15 cellular contexts compared by ENCODE assay signal in genomic region chr7:76343931-76344321, GRCh38.
"Had no signal": no experiment of that assay in that cellular context is flagged by ENCODE, and none has a peak within 500 bp of the region (broad histone marks: within the 10 kb centered on the region; RNA-seq: fewer than 3 reads in every experiment).

No MANE protein-coding gene starts in this region.

- H3K36me3 ChIP-seq: prostate gland had no signal

- DNase-seq: activated CD4-positive, alpha-beta T cell treated with anti-CD3 and anti-CD28 coated beads for 1 hour; activated naive CD4-positive, alpha-beta T cell treated with anti-CD3 and anti-CD28 coated beads, Interleukin-2, amount 10 ng/mL, durations not matched to agents 7 days and 5 days; glutamatergic neuron; immature natural killer cell; left cardiac atrium; mucosa of descending colon; naive thymus-derived CD8-positive, alpha-beta T cell; stimulated activated CD4-positive, alpha-beta T cell treated with anti-CD3 and anti-CD28 coated beads, Interleukin-2, amount 100 ng/mL, for 48 hours; T1000; testis had no signal

- H3K9me3 ChIP-seq: breast epithelium, esophagus muscularis mucosa, mucosa of descending colon, prostate gland, SJSA1, testis had no signal

- H3K27me3 ChIP-seq: breast epithelium, esophagus muscularis mucosa, SJSA1, testis had no signal

- H3K27ac ChIP-seq: breast epithelium, esophagus muscularis mucosa, prostate gland, SJSA1, testis had no signal

- H3K4me3 Mint-ChIP-seq: activated naive CD4-positive, alpha-beta T cell treated with anti-CD3 and anti-CD28 coated beads, Interleukin-2, amount 10 ng/mL, durations not matched to agents 7 days and 5 days; immature natural killer cell; stimulated activated naive CD8-positive, alpha-beta T cell treated with anti-CD3 and anti-CD28 coated beads, Interleukin-15, Interleukin-2, amounts not matched to agents 100 ng/mL and 50 ng/mL, for 24 hours had no signal

- H3K27ac Mint-ChIP-seq: activated naive CD4-positive, alpha-beta T cell treated with anti-CD3 and anti-CD28 coated beads, Interleukin-2, amount 10 ng/mL, durations not matched to agents 7 days and 5 days had no signal

- H3K4me3 ChIP-seq: breast epithelium, esophagus muscularis mucosa, mucosa of descending colon, prostate gland, SJSA1, testis had no signal

- H3K9me3 Mint-ChIP-seq: activated naive CD4-positive, alpha-beta T cell treated with anti-CD3 and anti-CD28 coated beads, Interleukin-2, amount 10 ng/mL, durations not matched to agents 7 days and 5 days; immature natural killer cell; naive thymus-derived CD8-positive, alpha-beta T cell; stimulated activated naive CD8-positive, alpha-beta T cell treated with anti-CD3 and anti-CD28 coated beads, Interleukin-15, Interleukin-2, amounts not matched to agents 100 ng/mL and 50 ng/mL, for 24 hours had no signal

- H3K4me1 ChIP-seq: breast epithelium, prostate gland had no signal

- ATAC-seq: left cardiac atrium; mucosa of descending colon; naive thymus-derived CD8-positive, alpha-beta T cell had no signal

- H3K27me3 Mint-ChIP-seq: activated naive CD4-positive, alpha-beta T cell treated with anti-CD3 and anti-CD28 coated beads, Interleukin-2, amount 10 ng/mL, durations not matched to agents 7 days and 5 days; naive thymus-derived CD8-positive, alpha-beta T cell; stimulated activated naive CD8-positive, alpha-beta T cell treated with anti-CD3 and anti-CD28 coated beads, Interleukin-15, Interleukin-2, amounts not matched to agents 100 ng/mL and 50 ng/mL, for 24 hours had no signal
